ENCODE assay signal across 12 cellular contexts in genomic region chr12:117111386-117112267, GRCh38. TPM values are rescaled to one million over a fixed set of nuclear protein-coding genes. Genes with fewer than 3 reads are reported as not detected.
A peak's percentile ranks its signal among the peaks of the same experiment; 100 is the strongest.
DNase-seq lines count a peak whose midpoint lies in the region; ATAC-seq and TF ChIP-seq lines count a peak whose summit lies in the region.
"Had no signal": no experiment of that assay in that cellular context is flagged by ENCODE, and none has a peak within 500 bp of the region (broad histone marks: within the 10 kb centered on the region; RNA-seq: fewer than 3 reads in every experiment).

No MANE protein-coding gene starts in this region.

- TF ChIP-seq POLR2A in IMR-90 (IDR thresholded peaks at IDR 0.05; ENCODE audit: low read depth, low read length) = no peak

- in situ Hi-C loops in IMR-90 (cut with MboI; ENCODE audit: low sequenced_read_pairs) = no loop called here

- no peak overlapping the region for H3K9ac ChIP-seq in IMR-90 (ENCODE audit: low read depth, low read length)

- no peak overlapping the region for H2BK20ac ChIP-seq in IMR-90 (ENCODE audit: low read depth, low read length)

- H3K18ac ChIP-seq in IMR-90 (ENCODE audit: low read depth, low read length) = no peak overlapping the region

- no peak for TF ChIP-seq CTCF in IMR-90 (conservative IDR thresholded peaks at IDR 0.05; ENCODE audit: low read depth, low read length)

- no peaks in the 10 kb centered on the region for H3K36me3 Mint-ChIP-seq in stimulated activated memory B cell treated with anti-CD40 and anti-IgM and Interleukin-4, amounts not matched to agents 10 μg/mL and 1 μg/mL and 100 μg/mL, for 72 hours

- no peak overlapping the region for H3K27ac ChIP-seq in IMR-90 (ENCODE audit: insufficient read depth, low read length)

- no peaks in the 10 kb centered on the region for H3K79me1 ChIP-seq in IMR-90 (ENCODE audit: low read depth in 1 of 2, low read length in 2 of 2)

- H4K91ac ChIP-seq in IMR-90 (ENCODE audit: insufficient read depth, low read depth, low read length) = no peak overlapping the region

- peak; percentile 37; the same call in 1 of the 2 replicates for ATAC-seq in IMR-90 (ENCODE audit: low read depth)
- peak; percentile 29 for ATAC-seq in stimulated activated memory B cell treated with anti-CD40 and anti-IgM and Interleukin-4, amounts not matched to agents 10 μg/mL and 1 μg/mL and 100 μg/mL, for 72 hours
- no peak for ATAC-seq in HG03196 (IDR thresholded peaks at IDR 0.05; ENCODE audit: unreplicated experiment)
- no peak for ATAC-seq in HG03342 (IDR thresholded peaks at IDR 0.05; ENCODE audit: unreplicated experiment)
- ATAC-seq in GM19452 (IDR thresholded peaks at IDR 0.05; ENCODE audit: unreplicated experiment) = no peak
- ATAC-seq: activated CD8-positive, alpha-beta T cell treated with anti-CD3 and anti-CD28 coated beads, Interleukin-2, amount 10 ng/mL, durations not matched to agents 7 days and 5 days; left ventricle myocardium superior had no signal

- H3K4me1 ChIP-seq in IMR-90 (ENCODE audit: control insufficient read depth, insufficient read depth, low read length) = no peaks in the 10 kb centered on the region

- no peaks in the 10 kb centered on the region for H3K9me3 ChIP-seq in IMR-90 (ENCODE audit: control insufficient read depth, insufficient read depth, low read length)

- H3K4me1 Mint-ChIP-seq in stimulated activated memory B cell treated with anti-CD40 and anti-IgM and Interleukin-4, amounts not matched to agents 10 μg/mL and 1 μg/mL and 100 μg/mL, for 72 hours = no peaks in the 10 kb centered on the region

- DNase-seq in IMR-90 = no peak
- peak; percentile 99 for DNase-seq in NCI-H2107 treated with DMSO at 0.1 percent for 48 hours (lab: John Stamatoyannopoulos, UW; ENCODE audit: unreplicated experiment)
- peak; percentile 50 for DNase-seq in SK-N-DZ (ENCODE audit: low spot score)
- DNase-seq: activated CD8-positive, alpha-beta T cell treated with anti-CD3 and anti-CD28 coated beads, Interleukin-2, amount 10 ng/mL, durations not matched to agents 7 days and 5 days; activated gamma-delta T cell; left ventricle myocardium superior; small intestine had no signal

- TF ChIP-seq RAD21 in IMR-90 (IDR thresholded peaks at IDR 0.05; ENCODE audit: low read length) = no peak

- no peak overlapping the region for H3K23ac ChIP-seq in IMR-90 (ENCODE audit: low read depth, low read length)

- dilution Hi-C loops in IMR-90 (cut with HindIII; ENCODE audit: low sequenced_read_pairs, unreplicated experiment) = no loop called here

- no peak overlapping the region for H3K4me3 ChIP-seq in IMR-90 (ENCODE audit: insufficient read depth, low read depth, low read length)

- BruUV-seq in IMR-90 (replicated peaks; lab: Mats Ljungman, UMichigan) = no TSS peak

- no peak overlapping the region for H2BK120ac ChIP-seq in IMR-90 (ENCODE audit: low read depth, low read length)

- intact Hi-C loops in IMR-90 (cut with micrococcal nuclease) = no loop called here

- H3K56ac ChIP-seq in IMR-90 (ENCODE audit: extremely low read depth, insufficient read depth, low read length) = no peak overlapping the region

- H3K27me3 Mint-ChIP-seq in stimulated activated memory B cell treated with anti-CD40 and anti-IgM and Interleukin-4, amounts not matched to agents 10 μg/mL and 1 μg/mL and 100 μg/mL, for 72 hours = peaks cover 7% of the 10 kb centered on the region

- H2AFZ ChIP-seq in IMR-90 (replicated peaks; ENCODE audit: low read length, poor library complexity) = no peak overlapping the region

- H3K4ac ChIP-seq in IMR-90 (ENCODE audit: low read depth, low read length) = no peak overlapping the region

- no peak overlapping the region for H2BK5ac ChIP-seq in IMR-90 (ENCODE audit: low read depth, low read length, poor library complexity, severe bottlenecking)

- no peaks in the 10 kb centered on the region for H4K20me1 ChIP-seq in IMR-90 (ENCODE audit: insufficient read depth, low read length)

- no peak overlapping the region for H2BK15ac ChIP-seq in IMR-90 (ENCODE audit: low read depth, low read length)

- peaks cover 22% of the 10 kb centered on the region; the same call in 1 of the 2 replicates for H3K27me3 ChIP-seq in IMR-90 (ENCODE audit: control insufficient read depth, insufficient read depth, low read length)

- H3K14ac ChIP-seq in IMR-90 (replicated peaks; ENCODE audit: low read depth, low read length) = no peak overlapping the region

- POLR2A ChIA-PET in IMR-90 (lab: Charles Lee; ENCODE audit: unreplicated experiment) = no interaction called here

- WGBS in IMR-90 (ENCODE audit: extremely low coverage in 2 of 2, insufficient read length in 1 of 2), 2 experiments = 33% methylated on average over 1 of the region's 16 CpGs; no CpG with 5 or more reads in 1 of the 2 experiments

- H3K27ac Mint-ChIP-seq in stimulated activated memory B cell treated with anti-CD40 and anti-IgM and Interleukin-4, amounts not matched to agents 10 μg/mL and 1 μg/mL and 100 μg/mL, for 72 hours = no peak overlapping the region
- H3K27ac Mint-ChIP-seq: activated CD8-positive, alpha-beta T cell treated with anti-CD3 and anti-CD28 coated beads, Interleukin-2, amount 10 ng/mL, durations not matched to agents 7 days and 5 days had no signal

- no peaks in the 10 kb centered on the region for H3K36me3 ChIP-seq in IMR-90 (ENCODE audit: control insufficient read depth, insufficient read depth, low read length)

- CTCF ChIA-PET in IMR-90 (lab: Yijun Ruan, JAX) = no interaction called here

- no peak overlapping the region for H2AK5ac ChIP-seq in IMR-90 (ENCODE audit: low read depth, low read length)

- H3K9me1 ChIP-seq in IMR-90 (ENCODE audit: insufficient read depth, low read length) = no peaks in the 10 kb centered on the region

- no peak overlapping the region for H2AK9ac ChIP-seq in IMR-90 (replicated peaks; ENCODE audit: low read depth, low read length, poor library complexity)

- no peak overlapping the region for H4K5ac ChIP-seq in IMR-90 (ENCODE audit: low read depth, low read length)

- no peaks in the 10 kb centered on the region for H3K9me3 Mint-ChIP-seq in stimulated activated memory B cell treated with anti-CD40 and anti-IgM and Interleukin-4, amounts not matched to agents 10 μg/mL and 1 μg/mL and 100 μg/mL, for 72 hours

- no peak overlapping the region for H3K4me2 ChIP-seq in IMR-90 (ENCODE audit: low read depth, low read length)

- H3K4me3 Mint-ChIP-seq in stimulated activated memory B cell treated with anti-CD40 and anti-IgM and Interleukin-4, amounts not matched to agents 10 μg/mL and 1 μg/mL and 100 μg/mL, for 72 hours = no peak overlapping the region
- H3K4me3 Mint-ChIP-seq: activated CD8-positive, alpha-beta T cell treated with anti-CD3 and anti-CD28 coated beads, Interleukin-2, amount 10 ng/mL, durations not matched to agents 7 days and 5 days had no signal

- no peak overlapping the region for H4K8ac ChIP-seq in IMR-90 (ENCODE audit: low read depth in 2 of 2, low read length in 2 of 2)

TF ChIP-seq in IMR-90, 13 proteins besides CTCF, POLR2A, EP300 and RAD21:
- no peak for TF ChIP-seq BHLHE40 (IDR thresholded peaks at IDR 0.05; ENCODE audit: low read depth, low read length)
- TF ChIP-seq CEBPB (IDR thresholded peaks at IDR 0.05; ENCODE audit: low read depth, low read length) = no peak
- TF ChIP-seq MAFK (IDR thresholded peaks at IDR 0.05; ENCODE audit: low read depth, low read length) = peak; percentile 33; the same call in 1 of the 2 replicates

RNA-seq across cellular contexts. Expression of gene TESC, which starts 12.4 kb away (rescaled TPM):
- 0.18 TPM in 1 of 2 replicates, not detected in the other for total RNA-seq in IMR-90 (2012; rRNA removed)
- polyA plus RNA-seq in IMR-90 (2012; rRNA removed) = 0.22 TPM in 1 of 2 replicates, not detected in the other
- 0.09 TPM in 1 of 2 replicates, not detected in the other for polyA plus RNA-seq in IMR-90 (2012; cell fraction: cytosol; rRNA removed)
- not detected in 2 replicates for polyA plus RNA-seq in IMR-90 (2012; cell fraction: nucleus; rRNA removed; ENCODE audit: low replicate concordance)
- 177 and 188 TPM in 2 replicates for polyA plus RNA-seq in SK-N-DZ (2014; cell fraction: cytosol; rRNA removed)
- polyA plus RNA-seq in SK-N-DZ (2014; cell fraction: nucleus; rRNA removed) = 139 and 144 TPM in 2 replicates
- total RNA-seq: bronchial epithelial cell had no signal

Comparison
In these comparisons a context has a peak if more than half of its experiments do, and no peak if none do; other contexts are left out.
1. ATAC-seq: peak in IMR-90 (single experiment) and stimulated activated memory B cell treated with anti-CD40 and anti-IgM and Interleukin-4, amounts not matched to agents 10 μg/mL and 1 μg/mL and 100 μg/mL, for 72 hours (single experiment); none in HG03196 (single experiment), HG03342 (single experiment) and GM19452 (single experiment).